11 cellular contexts compared by ENCODE assay signal in genomic region chr17:76263896-76264295, GRCh38. TPM values are rescaled to one million over a fixed set of nuclear protein-coding genes. Genes with fewer than 3 reads are reported as not detected.
DNase-seq lines count a peak whose midpoint lies in the region; ATAC-seq, FAIRE-seq and TF ChIP-seq lines count a peak whose summit lies in the region.
"Had no signal": no experiment of that assay in that cellular context is flagged by ENCODE, and none has a peak within 500 bp of the region (broad histone marks: within the 10 kb centered on the region; RNA-seq: fewer than 3 reads in every experiment).

No MANE protein-coding gene starts in this region.

- H3K36me3 ChIP-seq in Caco-2 (ENCODE audit: control insufficient read depth, insufficient read depth, low read length) = peaks cover 2% of the 10 kb centered on the region; the same call in 1 of the 2 replicates
- H3K36me3 ChIP-seq in PC-3 (ENCODE audit: low read depth, low read length) = peaks cover 7% of the 10 kb centered on the region; the same call in 1 of the 2 replicates
- H3K36me3 ChIP-seq in H1 (ENCODE audit: control insufficient read depth in 2 of 4, insufficient read depth in 4 of 4, low read length in 3 of 4) = no peaks in the 10 kb centered on the region
- H3K36me3 ChIP-seq in psoas muscle (ENCODE audit: insufficient read depth in 1 of 2, low read depth in 1 of 2) = peaks cover 0 to 4% of the 10 kb centered on the region in 2 donors

- no peak overlapping the region for H2BK120ac ChIP-seq in H1 (replicated peaks; ENCODE audit: low read depth, low read length)

- no peak overlapping the region for H4K91ac ChIP-seq in H1 (replicated peaks; ENCODE audit: insufficient read length, low read length)

- CTCF ChIA-PET in Caco-2 (lab: Charles Lee) = interaction anchor here (0.7 to 2.2 kb wide), 2 partner anchors 16 to 209 kb away, joined by 3 to 14 read pairs; no protein-coding TSS in a partner anchor
- CTCF ChIA-PET in PC-3 (lab: Charles Lee) = no interaction called here
- CTCF ChIA-PET in H1 (lab: Charles Lee; ENCODE audit: partially characterized antibody) = interaction anchor here (0.7 to 4.4 kb wide), 8 partner anchors 10 to 185 kb away, joined by 3 to 35 read pairs (median 4); no protein-coding TSS in a partner anchor

- H3K27me3 ChIP-seq in Caco-2 (replicated peaks; ENCODE audit: control insufficient read depth, insufficient read depth, low read length) (no peaks in the 10 kb centered on the region), PC-3 (ENCODE audit: low read length) (no peaks in the 10 kb centered on the region), H1 (replicated peaks in 1 of 4; ENCODE audit: control insufficient read depth in 3 of 4, extremely low read depth in 1 of 4, insufficient read depth in 3 of 4, low read length in 3 of 4) (no peaks in the 10 kb centered on the region; a peak in 1 of 7 replicates), psoas muscle (ENCODE audit: insufficient read depth in 3 of 3, low read length in 2 of 3) (no peaks in the 10 kb centered on the region)

- H3K27ac ChIP-seq in PC-3 (ENCODE audit: low read length) (peak overlapping the region; percentile 74), H1 (ENCODE audit: low read depth, low read length) (no peak overlapping the region), psoas muscle (peak overlapping the region; percentile 94)

- no TSS peak for BruUV-seq in Caco-2 (replicated peaks; lab: Mats Ljungman, UMichigan)
- BruUV-seq in PC-3 (replicated peaks; lab: Mats Ljungman, UMichigan) = no TSS peak

- H3F3A ChIP-seq in PC-3 (ENCODE audit: low read length, unreplicated experiment) = no peaks in the 10 kb centered on the region

- peaks cover 47% of the 10 kb centered on the region for H3K36me3 Mint-ChIP-seq in Caco-2 (ENCODE audit: insufficient read depth, unreplicated experiment)

- TF ChIP-seq CTCF in Caco-2 (IDR thresholded peaks at IDR 0.05; ENCODE audit: insufficient read depth in 1 of 2, low read depth in 1 of 2, low read length in 1 of 2, severe bottlenecking in 1 of 2, unreplicated experiment in 1 of 2) = no peak
- no peak for TF ChIP-seq CTCF in PC-3 (conservative IDR thresholded peaks at IDR 0.05; ENCODE audit: low read depth, low read length)
- no peak for TF ChIP-seq CTCF in H1 (IDR thresholded peaks at IDR 0.05; ENCODE audit: control extremely low read depth in 1 of 3, insufficient read depth in 1 of 3, low read depth in 1 of 3, low read length in 3 of 3)
- TF ChIP-seq CTCF in psoas muscle (IDR thresholded peaks at IDR 0.05) = no peak

- H4K8ac ChIP-seq in H1 (ENCODE audit: extremely low read depth, insufficient read depth, low read length) = no peak overlapping the region

- H3K27me3 Mint-ChIP-seq in Caco-2 (ENCODE audit: insufficient read depth, unreplicated experiment) = no peaks in the 10 kb centered on the region

- H3K4me1 ChIP-seq in Caco-2 (peaks cover 69% of the 10 kb centered on the region), PC-3 (ENCODE audit: insufficient read depth, low read length) (peaks cover 55% of the 10 kb centered on the region), H1 (replicated peaks in 1 of 4; ENCODE audit: control insufficient read depth in 3 of 4, insufficient read depth in 4 of 4, low read length in 3 of 4) (peaks cover 2 to 7% (median 4%) of the 10 kb centered on the region in 4 experiments; a peak in 6 of 7 replicates), psoas muscle (peaks cover 52% of the 10 kb centered on the region)

- intact Hi-C loops in Caco-2 (cut with micrococcal nuclease; ENCODE audit: unreplicated experiment) (loop anchor here (10.0 kb wide), 1 partner anchor 159 kb away; the partner anchor contains the start of gene EXOC7), PC-3 (cut with micrococcal nuclease) (loop anchor here (1.0 to 10.0 kb wide), 2 partner anchors 12 to 159 kb away; partner anchors contain the start of gene EXOC7), psoas muscle (cut with DNase I) (no loop called here)

- H3K14ac ChIP-seq in H1 (ENCODE audit: insufficient read length) = no peak overlapping the region

- no peak overlapping the region for H2AK5ac ChIP-seq in H1 (ENCODE audit: low read depth, low read length)

- H3K79me2 ChIP-seq in PC-3 (ENCODE audit: low read length) (peaks cover 34% of the 10 kb centered on the region), H1 (ENCODE audit: control insufficient read depth in 1 of 2, insufficient read depth in 2 of 2, low read length in 2 of 2) (peaks cover 3 to 17% of the 10 kb centered on the region in 2 experiments; a peak in 3 of 4 replicates)

- peaks cover 41% of the 10 kb centered on the region for H3K4me1 Mint-ChIP-seq in Caco-2 (ENCODE audit: low read depth, unreplicated experiment)

- no peaks in the 10 kb centered on the region for H3K9me2 ChIP-seq in PC-3 (replicated peaks; ENCODE audit: low read length)

- POLR2A ChIA-PET in Caco-2 (lab: Charles Lee) (interaction anchor here (1.7 to 1.8 kb wide), 2 partner anchors 23 to 484 kb away, joined by 4 to 6 read pairs; partner anchors contain the start of gene RNF157), PC-3 (lab: Charles Lee; ENCODE audit: unreplicated experiment) (interaction anchor here (1.5 kb wide), 1 partner anchor 12 kb away, joined by 9 read pairs; no protein-coding TSS in a partner anchor), H1 (lab: Charles Lee; ENCODE audit: partially characterized antibody) (interaction anchor here (1.2 to 1.6 kb wide), 5 partner anchors 11 to 126 kb away, joined by 3 to 4 read pairs (median 3); no protein-coding TSS in a partner anchor)

- no peak for TF ChIP-seq RAD21 in H1 (IDR thresholded peaks at IDR 0.05 in 1 of 2, conservative IDR thresholded peaks at IDR 0.05 in 1 of 2; ENCODE audit: low read depth in 2 of 2, low read length in 2 of 2)

- H3K9ac ChIP-seq in PC-3 (ENCODE audit: low read length) (peak overlapping the region; percentile 58; the same call in 1 of the 2 replicates), H1 (replicated peaks in 1 of 4; ENCODE audit: extremely low read depth in 1 of 4, low read depth in 3 of 4, low read length in 3 of 4) (no peak overlapping the region)

- peak overlapping the region; percentile 60 for H2AFZ ChIP-seq in PC-3 (ENCODE audit: low read length)
- H2AFZ ChIP-seq in H1 (ENCODE audit: low read length) = no peak overlapping the region

- H3K4me3 ChIP-seq in Caco-2 (ENCODE audit: low read depth, low read length) = no peak overlapping the region
- peak overlapping the region; percentile 62 for H3K4me3 ChIP-seq in PC-3 (ENCODE audit: low read length)
- H3K4me3 ChIP-seq in H1 (ENCODE audit: extremely low read depth in 1 of 4, insufficient read depth in 2 of 4, low read depth in 3 of 4, low read length in 4 of 4) = no peak overlapping the region
- H3K4me3 ChIP-seq in psoas muscle = no peak overlapping the region

- H3K79me1 ChIP-seq in H1 (ENCODE audit: low read depth, low read length) = peaks cover 2% of the 10 kb centered on the region; the same call in 1 of the 2 replicates

- no peak overlapping the region for H3K56ac ChIP-seq in H1 (replicated peaks; ENCODE audit: insufficient read length, low read depth, low read length)

- ATAC-seq in PC-3 = no peak
- no peak for ATAC-seq in psoas muscle
- ATAC-seq in HG02571 (IDR thresholded peaks at IDR 0.05; ENCODE audit: unreplicated experiment) = no peak
- ATAC-seq in GM21390 (IDR thresholded peaks at IDR 0.05; ENCODE audit: unreplicated experiment) = no peak

- no peak for FAIRE-seq in H1 (lab: Jason Lieb, UNC)
- FAIRE-seq: frontal cortex had no signal

- no peak overlapping the region for H3K18ac ChIP-seq in H1 (ENCODE audit: extremely low read depth, low read length)

- H4K5ac ChIP-seq in H1 (ENCODE audit: insufficient read length, low read depth, low read length) = no peak overlapping the region

- no peaks in the 10 kb centered on the region for H3K9me3 Mint-ChIP-seq in Caco-2 (ENCODE audit: unreplicated experiment)

- 0 out of 2 replicates have a peak overlapping the region, but pooled peaks have one; percentile 22 for H2BK12ac ChIP-seq in H1 (ENCODE audit: low read depth, low read length)

- no peak overlapping the region for H2BK5ac ChIP-seq in H1 (ENCODE audit: low read depth, low read length)

- H4K20me1 ChIP-seq in PC-3 (ENCODE audit: low read length) (0 out of 2 replicates have a peak, but pooled peaks cover 8% of the 10 kb centered on the region), H1 (replicated peaks in 1 of 2; ENCODE audit: control insufficient read depth in 1 of 2, insufficient read depth in 2 of 2, low read length in 2 of 2) (no peaks in the 10 kb centered on the region)

- H3K9me3 ChIP-seq in Caco-2 = no peaks in the 10 kb centered on the region
- no peaks in the 10 kb centered on the region for H3K9me3 ChIP-seq in PC-3 (ENCODE audit: low read length)
- no peaks in the 10 kb centered on the region for H3K9me3 ChIP-seq in H1 (ENCODE audit: insufficient read depth in 2 of 2, low read depth in 1 of 2, low read length in 1 of 2)
- H3K9me3 ChIP-seq in psoas muscle = no peaks in the 10 kb centered on the region

- H3K4me3 Mint-ChIP-seq in Caco-2 (ENCODE audit: unreplicated experiment) = no peak overlapping the region

- peak overlapping the region; percentile 88 for H3K4me2 ChIP-seq in PC-3 (ENCODE audit: low read length)
- H3K4me2 ChIP-seq in H1 (ENCODE audit: insufficient read depth in 1 of 2, low read depth in 2 of 2, low read length in 2 of 2) = no peak overlapping the region; a peak in 1 of 4 replicates

- DNase-seq in Caco-2 (no peak), PC-3 (no peak), H1 (ENCODE audit: low read depth in 1 of 2, low spot score in 2 of 2) (no peak), psoas muscle (no peak), H4 (ENCODE audit: low spot score) (no peak), GM19240 (ENCODE audit: insufficient read length, low spot score) (no peak)
- DNase-seq: HCEC 1CT, KBM-7 had no signal

- H3K27ac Mint-ChIP-seq in Caco-2 (ENCODE audit: unreplicated experiment) = peak overlapping the region; percentile 82

- H2BK20ac ChIP-seq in H1 (ENCODE audit: low read length) = no peak overlapping the region

- 94% methylated on average over 5 of the region's 5 CpGs; no CpG with 5 or more reads in 1 of the 2 experiments for WGBS in H1 (ENCODE audit: extremely low coverage in 1 of 2, insufficient coverage in 1 of 2, insufficient read length in 1 of 2, insufficient replicate concordance in 2 of 2, low coverage in 1 of 2, low lambda C conversion rate in 2 of 2, missing lambda C conversion rate in 1 of 2), 2 experiments
- WGBS in psoas muscle, 3 donors = 93 to 96% (median 94%) methylated on average over 5 of the region's 5 CpGs

- H3K4ac ChIP-seq in H1 (replicated peaks; ENCODE audit: insufficient read length, low read depth, low read length) = no peak overlapping the region

- no peak for TF ChIP-seq EP300 in H1 (IDR thresholded peaks at IDR 0.05; ENCODE audit: borderline replicate concordance in 1 of 2, low read depth in 2 of 2, low read length in 2 of 2)

- no peak overlapping the region for H3K23ac ChIP-seq in H1 (ENCODE audit: insufficient read length)

- no peaks in the 10 kb centered on the region for H3K23me2 ChIP-seq in H1 (ENCODE audit: low read depth, low read length)

- no peak overlapping the region for H2BK15ac ChIP-seq in H1 (ENCODE audit: low read length)

- no peak for TF ChIP-seq POLR2A in H1 (IDR thresholded peaks at IDR 0.05; ENCODE audit: control extremely low read depth in 1 of 2, low read depth in 2 of 2, low read length in 2 of 2)

RNA-seq across cellular contexts. Expression of gene UBALD2, which starts 1.3 kb away (rescaled TPM):
- 50.0 and 51.6 TPM in 2 replicates for total RNA-seq in Caco-2 (2022)
- total RNA-seq in PC-3 (2014; rRNA removed) = 59.5 and 63.5 TPM in 2 replicates
- total RNA-seq in H1 (2021; fragmentation: NEBNext Ultra II Directional; extraction: Animal tissue kit (Norgen Biotek cat#: 25700)) = 22.6 and 25.6 TPM in 2 replicates
- polyA plus RNA-seq in H1 (2011; rRNA removed) = 17.8 and 26.8 TPM in 2 replicates
- polyA plus RNA-seq in H1 (2011; cell fraction: cytosol; rRNA removed) = 11.6 TPM
- polyA plus RNA-seq in H1 (2011; cell fraction: nucleus; rRNA removed) = 20.6 TPM
- polyA plus RNA-seq in H1 (2012, experiment 1 of 2) = 6.2 to 22.1 TPM (median 14.0 TPM) in 4 replicates
- polyA plus RNA-seq in H1 (2012, experiment 2 of 2) = 27.4 TPM
- 22.2 TPM for polyA plus RNA-seq in H1 (2013, experiment 1 of 2)
- polyA plus RNA-seq in H1 (2013, experiment 2 of 2) = 20.6 TPM
- polyA minus RNA-seq in H1 (2011; rRNA and poly(A)+ RNA removed) = 4.8 and 7.9 TPM in 2 replicates
- polyA minus RNA-seq in H1 (2011; cell fraction: cytosol; rRNA and poly(A)+ RNA removed) = 26.6 TPM
- 13.2 TPM for polyA minus RNA-seq in H1 (2011; cell fraction: nucleus; rRNA and poly(A)+ RNA removed)
- 100 to 1,000 TPM in 3 of 4 donors, 10 to 100 TPM in 1; 55.2 to 414 (median 183) TPM for total RNA-seq in psoas muscle
- polyA plus RNA-seq in psoas muscle = 100 to 1,000 TPM in 2 of 3 donors, 10 to 100 TPM in 1; 68.2 to 145 (median 120) TPM
- total RNA-seq in H4 (2014; rRNA removed; shearing (Covaris generic)) = 3.9 and 7.7 TPM in 2 replicates

RNA-seq across cellular contexts. Expression of gene RNF157, which starts 23.6 kb away (rescaled TPM):
- total RNA-seq in Caco-2 (2022) = 25.9 and 29.3 TPM in 2 replicates
- total RNA-seq in PC-3 (2014; rRNA removed) = 7.3 and 7.4 TPM in 2 replicates
- total RNA-seq in H1 (2021; fragmentation: NEBNext Ultra II Directional; extraction: Animal tissue kit (Norgen Biotek cat#: 25700)) = 13.4 and 14.9 TPM in 2 replicates
- polyA plus RNA-seq in H1 (2011; rRNA removed) = 16.7 and 20.2 TPM in 2 replicates
- 15.2 TPM for polyA plus RNA-seq in H1 (2011; cell fraction: cytosol; rRNA removed)
- 17.4 TPM for polyA plus RNA-seq in H1 (2011; cell fraction: nucleus; rRNA removed)
- 13.0 to 30.8 TPM (median 18.2 TPM) in 4 replicates for polyA plus RNA-seq in H1 (2012, experiment 1 of 2)
- polyA plus RNA-seq in H1 (2012, experiment 2 of 2) = 10.9 TPM
- polyA plus RNA-seq in H1 (2013, experiment 1 of 2) = 9.3 TPM
- 9.7 TPM for polyA plus RNA-seq in H1 (2013, experiment 2 of 2)
- polyA minus RNA-seq in H1 (2011; rRNA and poly(A)+ RNA removed) = 27.8 and 31.8 TPM in 2 replicates
- 16.3 TPM for polyA minus RNA-seq in H1 (2011; cell fraction: cytosol; rRNA and poly(A)+ RNA removed)
- 15.9 TPM for polyA minus RNA-seq in H1 (2011; cell fraction: nucleus; rRNA and poly(A)+ RNA removed)
- total RNA-seq in psoas muscle = 10 to 100 TPM; 35.0 to 76.5 (median 60.0) TPM
- 10 to 100 TPM; 14.9 to 90.1 (median 73.9) TPM for polyA plus RNA-seq in psoas muscle
- 6.8 and 7.8 TPM in 2 replicates for total RNA-seq in H4 (2014; rRNA removed; shearing (Covaris generic))

RNA-seq across cellular contexts. Expression of gene QRICH2, which starts 44.2 kb away (rescaled TPM):
- 1.1 and 1.5 TPM in 2 replicates for total RNA-seq in Caco-2 (2022)
- total RNA-seq in PC-3 (2014; rRNA removed) = 2.2 and 5.7 TPM in 2 replicates
- 2.8 and 3.2 TPM in 2 replicates for total RNA-seq in H1 (2021; fragmentation: NEBNext Ultra II Directional; extraction: Animal tissue kit (Norgen Biotek cat#: 25700))
- polyA plus RNA-seq in H1 (2011; rRNA removed) = 3.8 and 4.9 TPM in 2 replicates
- polyA plus RNA-seq in H1 (2011; cell fraction: cytosol; rRNA removed) = 4.8 TPM
- polyA plus RNA-seq in H1 (2011; cell fraction: nucleus; rRNA removed) = 18.4 TPM
- polyA plus RNA-seq in H1 (2012, experiment 1 of 2) = 2.8 to 4.6 TPM (median 3.9 TPM) in 4 replicates
- 0.89 TPM for polyA plus RNA-seq in H1 (2012, experiment 2 of 2)
- polyA plus RNA-seq in H1 (2013, experiment 1 of 2) = 1.4 TPM
- polyA plus RNA-seq in H1 (2013, experiment 2 of 2) = 1.0 TPM
- 10.8 and 11.1 TPM in 2 replicates for polyA minus RNA-seq in H1 (2011; rRNA and poly(A)+ RNA removed)
- polyA minus RNA-seq in H1 (2011; cell fraction: cytosol; rRNA and poly(A)+ RNA removed) = 2.0 TPM
- 5.4 TPM for polyA minus RNA-seq in H1 (2011; cell fraction: nucleus; rRNA and poly(A)+ RNA removed)
- total RNA-seq in psoas muscle = 1 to 10 TPM in 2 of 4 donors, under 1 TPM in 2; 0.69 to 1.5 (median 0.95) TPM
- polyA plus RNA-seq in psoas muscle = 1 to 10 TPM in 2 of 3 donors, under 1 TPM in 1; 0.94 to 1.2 (median 1.1) TPM
- 2.3 and 2.4 TPM in 2 replicates for total RNA-seq in H4 (2014; rRNA removed; shearing (Covaris generic))

Comparison
In these comparisons a context has a peak if more than half of its experiments do, and no peak if none do; other contexts are left out.
1. intact Hi-C loops: an anchor here in Caco-2 (10.0 kb wide) and PC-3 (1.0 to 10.0 kb wide); none called in psoas muscle.